32 cellular contexts compared by ENCODE assay signal in genomic region chr7:128260069-128260468, GRCh38. TPM values are rescaled to one million over a fixed set of nuclear protein-coding genes. Genes with fewer than 3 reads are reported as not detected.
DNase-seq lines count a peak whose midpoint lies in the region; ATAC-seq and TF ChIP-seq lines count a peak whose summit lies in the region.
"Had no signal": no experiment of that assay in that cellular context is flagged by ENCODE, and none has a peak within 500 bp of the region (broad histone marks: within the 10 kb centered on the region; RNA-seq: fewer than 3 reads in every experiment).

No MANE protein-coding gene starts in this region.

- peak; percentile 29 for ATAC-seq in esophagus mucosa
- ATAC-seq: A549 had no signal

- H2AFZ ChIP-seq in PC-9 (peak overlapping the region; percentile 80; the same call in 1 of the 2 replicates), trophoblast cell (ENCODE audit: insufficient read depth, low read length, poor library complexity) (no peak overlapping the region)

- peaks cover 33% of the 10 kb centered on the region for H3K4me1 ChIP-seq in PC-9 (replicated peaks; ENCODE audit: insufficient read depth)
- H3K4me1 ChIP-seq in trophoblast cell (ENCODE audit: control insufficient read depth in 1 of 2, insufficient read depth in 2 of 2, low read length in 2 of 2) = peaks cover 17 to 22% of the 10 kb centered on the region in 2 experiments
- H3K4me1 ChIP-seq in SJCRH30 = peaks cover 10% of the 10 kb centered on the region
- H3K4me1 ChIP-seq: adrenal gland had no signal

- CTCF ChIA-PET in PC-9 (lab: Charles Lee) = no interaction called here

- peaks cover 26% of the 10 kb centered on the region for H3K4me1 Mint-ChIP-seq in nephron progenitor cell
- H3K4me1 Mint-ChIP-seq: activated naive CD4-positive, alpha-beta T cell treated with anti-CD3 and anti-CD28 coated beads, Interleukin-2, amount 10 ng/mL, durations not matched to agents 7 days and 5 days; CD4-positive, CD25-positive, alpha-beta regulatory T cell; central memory CD8-positive, alpha-beta T cell had no signal

- peak overlapping the region; percentile 77 for H4K91ac ChIP-seq in trophoblast cell (ENCODE audit: low read depth, low read length)

- H3K9me3 ChIP-seq in PC-9 (ENCODE audit: insufficient read depth, low read depth) (no peaks in the 10 kb centered on the region), trophoblast cell (ENCODE audit: insufficient read depth, low read depth, low read length) (no peaks in the 10 kb centered on the region), SJCRH30 (replicated peaks) (no peaks in the 10 kb centered on the region)
- H3K9me3 ChIP-seq: A549, adrenal gland, esophagus muscularis mucosa, pancreas, Peyer's patch, testis had no signal

- no peak overlapping the region for H3K4ac ChIP-seq in trophoblast cell (ENCODE audit: low read depth, low read length)

- H3K27me3 Mint-ChIP-seq in nephron progenitor cell (ENCODE audit: low read depth, poor library complexity) = peaks cover 3% of the 10 kb centered on the region
- H3K27me3 Mint-ChIP-seq: central memory CD8-positive, alpha-beta T cell had no signal

- peak overlapping the region; percentile 74 for H2BK5ac ChIP-seq in trophoblast cell (ENCODE audit: low read depth, low read length, poor library complexity)

- H3K27ac ChIP-seq in C4-2B (peak overlapping the region; percentile 35), PC-9 (peak overlapping the region; percentile 84), trophoblast cell (ENCODE audit: low read depth, low read length) (peak overlapping the region; percentile 73), SJCRH30 (no peak overlapping the region)
- H3K27ac ChIP-seq: adrenal gland, esophagus muscularis mucosa, HL-60, Peyer's patch, testis had no signal

- H3K79me1 ChIP-seq in trophoblast cell (ENCODE audit: low read length) = peaks cover 13% of the 10 kb centered on the region

- peak overlapping the region; percentile 97 for H2BK12ac ChIP-seq in trophoblast cell (ENCODE audit: low read length)

- H3K9ac ChIP-seq in trophoblast cell (ENCODE audit: low read length) = no peak overlapping the region

- H3K14ac ChIP-seq in trophoblast cell (ENCODE audit: low read length) = peak overlapping the region; percentile 59

- H3K4me3 ChIP-seq in PC-9 = peak overlapping the region; percentile 46; the same call in 1 of the 2 replicates
- H3K4me3 ChIP-seq in trophoblast cell (ENCODE audit: low read depth, low read length) = no peak overlapping the region
- H3K4me3 ChIP-seq in SJCRH30 = no peak overlapping the region
- H3K4me3 ChIP-seq: A549, adrenal gland, esophagus muscularis mucosa, pancreas, Peyer's patch, testis had no signal

- H3K36me3 ChIP-seq in PC-9 (ENCODE audit: low read depth) = no peaks in the 10 kb centered on the region
- no peaks in the 10 kb centered on the region for H3K36me3 ChIP-seq in trophoblast cell (ENCODE audit: control insufficient read depth in 1 of 2, insufficient read depth in 2 of 2, low read length in 2 of 2)
- no peaks in the 10 kb centered on the region for H3K36me3 ChIP-seq in SJCRH30
- H3K36me3 ChIP-seq: adrenal gland, esophagus muscularis mucosa, pancreas, Peyer's patch had no signal

- H4K8ac ChIP-seq in trophoblast cell (ENCODE audit: low read depth, low read length) = peak overlapping the region; percentile 48

- peak overlapping the region; percentile 56 for H2BK120ac ChIP-seq in trophoblast cell (ENCODE audit: insufficient read depth, low read length, poor library complexity)

- H3K4me2 ChIP-seq in PC-9 = peak overlapping the region; percentile 87
- peak overlapping the region; percentile 10 for H3K4me2 ChIP-seq in trophoblast cell (ENCODE audit: low read length)
- H3K4me2 ChIP-seq: A549 had no signal

- no peaks in the 10 kb centered on the region for H4K20me1 ChIP-seq in PC-9 (ENCODE audit: insufficient read depth)

- no TSS peak for BruUV-seq in PC-9 (replicated peaks; lab: Mats Ljungman, UMichigan)

- H3K27me3 ChIP-seq in PC-9 (ENCODE audit: insufficient read depth, low read depth) (no peaks in the 10 kb centered on the region), trophoblast cell (ENCODE audit: insufficient read depth, low read length) (no peaks in the 10 kb centered on the region), SJCRH30 (no peaks in the 10 kb centered on the region)
- H3K27me3 ChIP-seq: adrenal gland, esophagus muscularis mucosa, pancreas, Peyer's patch, testis had no signal

- no peaks in the 10 kb centered on the region for H3K9me2 ChIP-seq in PC-9 (ENCODE audit: insufficient read depth)

- H3K9me3 Mint-ChIP-seq in nephron progenitor cell = peaks cover 5% of the 10 kb centered on the region
- H3K9me3 Mint-ChIP-seq: activated CD4-positive, alpha-beta memory T cell treated with anti-CD3 and anti-CD28 coated beads for 36 hours; activated naive CD4-positive, alpha-beta T cell treated with anti-CD3 and anti-CD28 coated beads, Interleukin-2, amount 10 ng/mL, durations not matched to agents 7 days and 5 days; activated T-helper 1 cell treated with anti-CD3 and anti-CD28 coated beads, Interleukin-12 subunit alpha, Interleukin-12 subunit beta, Interleukin-2, Interleukin-4 antibody, amounts not matched to agents 30 ng/mL and 10 ng/mL and 1 ng/mL, durations not matched to agents 14 hours and 24 hours and 36 hours; CD4-positive, CD25-positive, alpha-beta regulatory T cell; central memory CD8-positive, alpha-beta T cell; dendritic cell treated with granulocyte-macrophage colony-stimulating factor and Interleukin-4, amounts not matched to agents 40 ng/mL and 50 ng/mL, for 4 days; neural crest cell had no signal

- no CpG with 5 or more reads among the region's 6 CpGs for WGBS in trophoblast cell (ENCODE audit: extremely low coverage, insufficient coverage, insufficient read length)

- H3K18ac ChIP-seq in trophoblast cell (ENCODE audit: low read length) = peak overlapping the region; percentile 73

- POLR2A ChIA-PET in PC-9 (lab: Charles Lee; ENCODE audit: unreplicated experiment) = no interaction called here

- no peak overlapping the region for H3K23ac ChIP-seq in trophoblast cell (ENCODE audit: low read length)

- H4K12ac ChIP-seq in trophoblast cell (ENCODE audit: low read depth, low read length) = peak overlapping the region; percentile 70

- no peak for TF ChIP-seq CTCF in C4-2B (conservative IDR thresholded peaks at IDR 0.05)
- no peak for TF ChIP-seq CTCF in PC-9 (conservative IDR thresholded peaks at IDR 0.05)
- TF ChIP-seq CTCF in nephron progenitor cell (IDR thresholded peaks at IDR 0.05) = no peak

- intact Hi-C loops in PC-9 (cut with micrococcal nuclease; ENCODE audit: unreplicated experiment) = no loop called here

- peak overlapping the region; percentile 82 for H2AK5ac ChIP-seq in trophoblast cell (ENCODE audit: low read length)

- no peaks in the 10 kb centered on the region for H3K36me3 Mint-ChIP-seq in nephron progenitor cell (ENCODE audit: low read depth)
- H3K36me3 Mint-ChIP-seq: activated CD4-positive, alpha-beta memory T cell treated with anti-CD3 and anti-CD28 coated beads for 36 hours; activated naive CD4-positive, alpha-beta T cell treated with anti-CD3 and anti-CD28 coated beads, Interleukin-2, amount 10 ng/mL, durations not matched to agents 7 days and 5 days; CD4-positive, CD25-positive, alpha-beta regulatory T cell had no signal

- no peaks in the 10 kb centered on the region for H3K79me2 ChIP-seq in PC-9 (ENCODE audit: low read depth)
- no peaks in the 10 kb centered on the region for H3K79me2 ChIP-seq in trophoblast cell (ENCODE audit: control insufficient read depth, insufficient read depth, low read length, poor library complexity)

- H3K4me3 Mint-ChIP-seq in nephron progenitor cell = no peak overlapping the region
- H3K4me3 Mint-ChIP-seq: activated CD4-positive, alpha-beta memory T cell treated with anti-CD3 and anti-CD28 coated beads for 36 hours; activated naive CD4-positive, alpha-beta T cell treated with anti-CD3 and anti-CD28 coated beads, Interleukin-2, amount 10 ng/mL, durations not matched to agents 7 days and 5 days; activated T-helper 1 cell treated with anti-CD3 and anti-CD28 coated beads, Interleukin-12 subunit alpha, Interleukin-12 subunit beta, Interleukin-2, Interleukin-4 antibody, amounts not matched to agents 30 ng/mL and 10 ng/mL and 1 ng/mL, durations not matched to agents 14 hours and 24 hours and 36 hours; CD4-positive, CD25-positive, alpha-beta regulatory T cell; central memory CD8-positive, alpha-beta T cell; dendritic cell treated with granulocyte-macrophage colony-stimulating factor and Interleukin-4, amounts not matched to agents 40 ng/mL and 50 ng/mL, for 4 days; neural crest cell had no signal

- DNase-seq in PC-9 = no peak
- peak in 1 of 2 donors; percentile 6 for DNase-seq in trophoblast cell
- no peak for DNase-seq in cortex of kidney (lab: John Stamatoyannopoulos, UW)
- no peak for DNase-seq in SJCRH30
- DNase-seq in nephron progenitor cell = no peak
- no peak for DNase-seq in NCI-H510A treated with DMSO at 0.1 percent for 48 hours (lab: John Stamatoyannopoulos, UW)
- DNase-seq: activated CD4-positive, alpha-beta memory T cell treated with anti-CD3 and anti-CD28 coated beads for 36 hours; activated naive CD4-positive, alpha-beta T cell treated with anti-CD3 and anti-CD28 coated beads, Interleukin-2, amount 10 ng/mL, durations not matched to agents 7 days and 5 days; adrenal gland; CD4-positive, CD25-positive, alpha-beta regulatory T cell; foreskin melanocyte; NCI-H1417 treated with DMSO at 0.1 percent for 48 hours; NCI-H2081 treated with DMSO at 0.1 percent for 48 hours; NCI-H226; NCI-H748 treated with DMSO at 0.1 percent for 48 hours; stimulated activated CD4-positive, alpha-beta T cell treated with anti-CD3 and anti-CD28 coated beads, Interleukin-1b, Interleukin-23, amount 100 ng/mL, for 48 hours; stimulated activated naive CD4-positive, alpha-beta T cell treated with Interleukin-2 at 50 U/mL for 16 hours; T-helper 1 cell; testis had no signal

- H3F3A ChIP-seq in PC-9 (ENCODE audit: insufficient read depth, low read depth) = peaks cover 24% of the 10 kb centered on the region

- no peak overlapping the region for H3K27ac Mint-ChIP-seq in nephron progenitor cell
- H3K27ac Mint-ChIP-seq: activated CD4-positive, alpha-beta memory T cell treated with anti-CD3 and anti-CD28 coated beads for 36 hours; activated naive CD4-positive, alpha-beta T cell treated with anti-CD3 and anti-CD28 coated beads, Interleukin-2, amount 10 ng/mL, durations not matched to agents 7 days and 5 days; activated T-helper 1 cell treated with anti-CD3 and anti-CD28 coated beads, Interleukin-12 subunit alpha, Interleukin-12 subunit beta, Interleukin-2, Interleukin-4 antibody, amounts not matched to agents 30 ng/mL and 10 ng/mL and 1 ng/mL, durations not matched to agents 14 hours and 24 hours and 36 hours; dendritic cell treated with granulocyte-macrophage colony-stimulating factor and Interleukin-4, amounts not matched to agents 40 ng/mL and 50 ng/mL, for 4 days had no signal

RNA-seq across cellular contexts. Expression of gene LEP, which starts 19.0 kb away (rescaled TPM):
- total RNA-seq in PC-9 (2021) (not detected in 2 replicates), esophagus mucosa (0.12 TPM)
- 0.24 and 0.25 TPM in 2 replicates for polyA plus RNA-seq in trophoblast cell (2013)
- not detected in 2 replicates for total RNA-seq in SJCRH30 (2014; rRNA removed; shearing (Covaris generic))
- total RNA-seq: activated CD4-positive, alpha-beta memory T cell treated with anti-CD3 and anti-CD28 coated beads for 36 hours; activated T-helper 1 cell treated with anti-CD3 and anti-CD28 coated beads, Interleukin-12 subunit alpha, Interleukin-12 subunit beta, Interleukin-2, Interleukin-4 antibody, amounts not matched to agents 30 ng/mL and 10 ng/mL and 1 ng/mL, durations not matched to agents 14 hours and 24 hours and 36 hours; CD4-positive, CD25-positive, alpha-beta regulatory T cell; esophagus muscularis mucosa; H4; neural crest cell; SK-MEL-5 had no signal
- polyA plus RNA-seq: A549; CD4-positive, CD25-positive, alpha-beta regulatory T cell had no signal
